In genomic region chr15:28589769-28590168, GRCh38 we compare ENCODE assay signal across 8 cellular contexts. TPM values are rescaled to one million over a fixed set of nuclear protein-coding genes. Genes with fewer than 3 reads are reported as not detected.
DNase-seq lines count a peak whose midpoint lies in the region; ATAC-seq and TF ChIP-seq lines count a peak whose summit lies in the region.
"Not testable (repeated sequence)": the region's sequence is repeated elsewhere in the genome, so short reads cannot be mapped to it uniquely, and the experiment has no call there.
"Had no signal": no experiment of that assay in that cellular context is flagged by ENCODE, and none has a peak within 500 bp of the region (broad histone marks: within the 10 kb centered on the region; RNA-seq: fewer than 3 reads in every experiment).

No MANE protein-coding gene starts in this region.

- H3K36me3 ChIP-seq in OCI-LY7 (ENCODE audit: insufficient read depth, low read length); breast epithelium; mesodermal cell (ENCODE audit: control insufficient read depth, insufficient read depth, low read length); gastrocnemius medialis: not testable (repeated sequence)

- not testable (repeated sequence) for H3K9me2 ChIP-seq in OCI-LY7 (ENCODE audit: insufficient read depth, low read length)

- in situ Hi-C loops in gastrocnemius medialis (cut with MboI; ENCODE audit: low sequenced_read_pairs in 4 of 4): not testable (repeated sequence)

- H3K4me2 ChIP-seq in OCI-LY7 (ENCODE audit: low read length): 0 out of 2 replicates have a peak overlapping the region, but pooled peaks have one; percentile 29

- TF ChIP-seq POLR2A in breast epithelium (IDR thresholded peaks at IDR 0.05); gastrocnemius medialis (IDR thresholded peaks at IDR 0.05): not testable (repeated sequence)

- not testable (repeated sequence) for BruUV-seq in OCI-LY7 (replicated peaks; lab: Mats Ljungman, UMichigan)

- H2AFZ ChIP-seq in OCI-LY7 (ENCODE audit: low read length): not testable (repeated sequence)

- not testable (repeated sequence) for H3K9me3 ChIP-seq in OCI-LY7 (ENCODE audit: low read length); breast epithelium; mesodermal cell (ENCODE audit: control insufficient read depth, low read length); gastrocnemius medialis

- not testable (repeated sequence) for H4K20me1 ChIP-seq in OCI-LY7 (ENCODE audit: insufficient read depth, low read length)

- not testable (repeated sequence) for H3K27me3 ChIP-seq in breast epithelium, gastrocnemius medialis

- not testable (repeated sequence) for TF ChIP-seq CTCF in OCI-LY7 (conservative IDR thresholded peaks at IDR 0.05; ENCODE audit: low read length); breast epithelium (IDR thresholded peaks at IDR 0.05); fibroblast of villous mesenchyme (IDR thresholded peaks at IDR 0.05; ENCODE audit: insufficient read depth, low read depth, low read length); gastrocnemius medialis (IDR thresholded peaks at IDR 0.05 in 4 of 5, conservative IDR thresholded peaks at IDR 0.05 in 1 of 5)

- not testable (repeated sequence) for H3K79me2 ChIP-seq in OCI-LY7 (ENCODE audit: insufficient read depth, low read depth, low read length)

- 0% methylated on average over 1 of the region's 9 CpGs; no CpG with 5 or more reads in 1 of the 2 experiments for WGBS in mesodermal cell (ENCODE audit: insufficient coverage in 2 of 2), 2 experiments

- H3K27ac ChIP-seq in OCI-LY7 (ENCODE audit: low read depth, low read length, poor library complexity, severe bottlenecking) (peak overlapping the region; percentile 25), gastrocnemius medialis (peak overlapping the region; percentile 48 to 74 (median 71))
- not testable (repeated sequence) for H3K27ac ChIP-seq in breast epithelium; mesodermal cell (ENCODE audit: low read depth, low read length, severe bottlenecking)

- not testable (repeated sequence) for H3K4me1 ChIP-seq in OCI-LY7 (ENCODE audit: insufficient read depth, low read length, poor library complexity, severe bottlenecking); breast epithelium; mesodermal cell (ENCODE audit: control insufficient read depth, insufficient read depth, low read length, poor library complexity, severe bottlenecking); gastrocnemius medialis

- H3K4me3 ChIP-seq in GM08714 (ENCODE audit: low read length) (peak overlapping the region; percentile 71), OCI-LY7 (ENCODE audit: low read depth, low read length, poor library complexity, severe bottlenecking) (peak overlapping the region; percentile 59), breast epithelium (peak overlapping the region; percentile 28 to 63 (median 46)), fibroblast of villous mesenchyme (ENCODE audit: low read depth, low read length) (peak overlapping the region; percentile 51), mesodermal cell (ENCODE audit: extremely low read depth, insufficient read depth, low read length, poor library complexity, severe bottlenecking) (peak overlapping the region; percentile 21), gastrocnemius medialis (peak overlapping the region; percentile 41 to 54 (median 50))

- not testable (repeated sequence) for DNase-seq in OCI-LY7 (ENCODE audit: low spot score); breast epithelium (ENCODE audit: low spot score in 2 of 2); fibroblast of villous mesenchyme (ENCODE audit: low read depth); gastrocnemius medialis
- peak; percentile 60 for DNase-seq in activated CD8-positive, alpha-beta memory T cell treated with anti-CD3 and anti-CD28 coated beads for 24 hours

- not testable (repeated sequence) for ATAC-seq in gastrocnemius medialis

- CTCF ChIA-PET in OCI-LY7 (lab: Charles Lee; ENCODE audit: unreplicated experiment): not testable (repeated sequence)

- POLR2A ChIA-PET in OCI-LY7 (lab: Charles Lee): not testable (repeated sequence)

- intact Hi-C loops in OCI-LY7 (cut with micrococcal nuclease; ENCODE audit: unreplicated experiment); breast epithelium (cut with DNase I; ENCODE audit: low total_unique reads); gastrocnemius medialis (cut with DNase I; ENCODE audit: low total_unique reads): not testable (repeated sequence)

RNA-seq across cellular contexts. Expression of gene GOLGA6L25, which starts 36.4 kb away (rescaled TPM):
- total RNA-seq in OCI-LY7 (2014; rRNA removed; shearing (Covaris generic)): not detected in 2 replicates
- total RNA-seq in OCI-LY7 (2022) (not detected in 2 replicates), breast epithelium (not detected), fibroblast of villous mesenchyme (not detected in 2 replicates), gastrocnemius medialis (not detected)
- polyA plus RNA-seq in mesodermal cell (2013, experiment 1 of 2): not detected
- not detected for polyA plus RNA-seq in mesodermal cell (2013, experiment 2 of 2)
- total RNA-seq: myocyte had no signal

RNA-seq across cellular contexts. Expression of gene GOLGA8G, which starts 57.0 kb away (rescaled TPM):
- not detected in 2 replicates for total RNA-seq in OCI-LY7 (2014; rRNA removed; shearing (Covaris generic))
- total RNA-seq in OCI-LY7 (2022) (not detected in 2 replicates), breast epithelium (not detected), fibroblast of villous mesenchyme (not detected in 2 replicates), gastrocnemius medialis (not detected)
- polyA plus RNA-seq in mesodermal cell (2013, experiment 1 of 2): not detected
- not detected for polyA plus RNA-seq in mesodermal cell (2013, experiment 2 of 2)
- total RNA-seq: myocyte had no signal

Comparison
In these comparisons a context has a peak if more than half of its experiments do, and no peak if none do; other contexts are left out.
1. H3K4me3 ChIP-seq: peak in every context shown above with its lines; median percentile 71 in GM08714; 59 in OCI-LY7; 51 in fibroblast of villous mesenchyme; 50 in gastrocnemius medialis; 46 in breast epithelium; 21 in mesodermal cell.